ENCODE assay signal across 24 cellular contexts in the genomic region with DNA sequence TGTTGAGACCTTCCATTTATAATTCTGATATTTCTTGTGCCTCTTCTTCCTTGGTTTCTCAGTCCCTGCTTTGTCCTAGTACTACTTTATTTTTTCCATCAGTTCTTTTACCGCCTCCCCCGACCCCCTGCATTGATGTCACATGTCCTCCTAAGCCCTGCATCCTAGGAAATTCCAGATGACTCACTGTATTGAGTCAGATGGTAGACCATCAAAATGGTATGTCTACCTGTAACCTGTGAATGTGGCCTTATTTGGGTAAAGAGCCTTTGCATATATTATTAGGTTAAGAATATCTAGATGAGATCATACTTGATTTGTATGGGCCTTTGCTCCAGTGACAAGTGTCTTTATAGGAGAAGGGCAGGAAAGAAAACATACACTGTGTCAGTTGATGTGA.
DNase-seq lines count a peak whose midpoint lies in the region; ATAC-seq, FAIRE-seq and TF ChIP-seq lines count a peak whose summit lies in the region.
"Had no signal": no experiment of that assay in that cellular context is flagged by ENCODE, and none has a peak within 500 bp of the region (broad histone marks: within the 10 kb centered on the region; RNA-seq: fewer than 3 reads in every experiment).

No MANE protein-coding gene starts in this region.

- no peak overlapping the region for H3K4ac ChIP-seq in mesendoderm (ENCODE audit: low read depth, low read length)

- TF ChIP-seq CTCF in bronchial epithelial cell (IDR thresholded peaks at IDR 0.05; ENCODE audit: insufficient read depth, low read length, severe bottlenecking): no peak

- H3K23ac ChIP-seq in mesendoderm (ENCODE audit: low read length): no peak overlapping the region

- no peak overlapping the region for H3K9ac ChIP-seq in mesendoderm (ENCODE audit: low read length)
- H3K9ac ChIP-seq: BLaER1 had no signal

- no peak overlapping the region for H3K4me3 ChIP-seq in bronchial epithelial cell (ENCODE audit: low read depth, low read length)
- no peak overlapping the region for H3K4me3 ChIP-seq in mesendoderm (ENCODE audit: low read length)
- H3K4me3 ChIP-seq: BLaER1, GM12878, K562, SK-N-MC had no signal

- no peak overlapping the region for H2AK5ac ChIP-seq in mesendoderm (ENCODE audit: low read length)

- ATAC-seq in GM18502 (IDR thresholded peaks at IDR 0.05; ENCODE audit: poor library complexity, unreplicated experiment): no peak
- ATAC-seq: GM12878, K562 had no signal

- no CpG with 5 or more reads among the region's 2 CpGs for WGBS in mesendoderm (ENCODE audit: extremely low coverage, insufficient coverage, low lambda C conversion rate)

- H3K56ac ChIP-seq in mesendoderm (ENCODE audit: low read length): no peak overlapping the region

- H2BK120ac ChIP-seq in mesendoderm (ENCODE audit: low read depth, low read length): no peak overlapping the region

- FAIRE-seq in bronchial epithelial cell (lab: Jason Lieb, UNC): no peak
- FAIRE-seq: A204.1, D721Med, GM12878, HTR-8/SVneo, K562 had no signal

- H4K5ac ChIP-seq in mesendoderm (ENCODE audit: low read length): no peak overlapping the region

- H3K79me1 ChIP-seq in mesendoderm (ENCODE audit: low read length): no peaks in the 10 kb centered on the region

- H2BK15ac ChIP-seq in mesendoderm (replicated peaks; ENCODE audit: low read depth): no peak overlapping the region

- DNase-seq in DMS53 (lab: John Stamatoyannopoulos, UW) (peak; percentile 67), NCI-H69 (lab: John Stamatoyannopoulos, UW) (peak; percentile 34), bronchial epithelial cell (ENCODE audit: low read depth) (peak; percentile 18), mesendoderm (peak; percentile 23), HCEC 1CT (no peak), cerebellar cortex (ENCODE audit: low spot score) (no peak)
- DNase-seq: CD4-positive, alpha-beta T cell; GDM1; GOT3; Kasumi-1; MV-4-11; NCI-H1105; NCI-H2029; NCI-H446 treated with DMSO at 0.1 percent for 48 hours; NCI-H526; SIG-M5 had no signal

- H3K79me2 ChIP-seq in mesendoderm (ENCODE audit: control insufficient read depth, insufficient read depth, low read length): no peaks in the 10 kb centered on the region

- H3K27ac ChIP-seq in mesendoderm (ENCODE audit: low read depth, low read length): no peak overlapping the region
- H3K27ac ChIP-seq: BLaER1, SK-N-MC had no signal

- no peak overlapping the region for H3K18ac ChIP-seq in mesendoderm (ENCODE audit: low read length)

- H4K8ac ChIP-seq in mesendoderm (ENCODE audit: low read depth, low read length): no peak overlapping the region

- H3K36me3 ChIP-seq in bronchial epithelial cell (ENCODE audit: control insufficient read depth, insufficient read depth, low read length) (no peaks in the 10 kb centered on the region), mesendoderm (ENCODE audit: control insufficient read depth, insufficient read depth, low read length) (no peaks in the 10 kb centered on the region)
- H3K36me3 ChIP-seq: BLaER1 had no signal

- H3K4me2 ChIP-seq in mesendoderm (ENCODE audit: low read length): no peak overlapping the region
- H3K4me2 ChIP-seq: BLaER1 had no signal

- H3K27me3 ChIP-seq in bronchial epithelial cell (ENCODE audit: control insufficient read depth, insufficient read depth, low read length) (no peaks in the 10 kb centered on the region), mesendoderm (ENCODE audit: insufficient read depth, low read length, poor library complexity) (no peaks in the 10 kb centered on the region)
- H3K27me3 ChIP-seq: BLaER1 had no signal

- H3K4me1 ChIP-seq in mesendoderm (ENCODE audit: control insufficient read depth, low read depth, low read length): no peaks in the 10 kb centered on the region
- H3K4me1 ChIP-seq: BLaER1 had no signal

- H2BK5ac ChIP-seq in mesendoderm (ENCODE audit: low read length): no peak overlapping the region

Comparison
In these comparisons a context has a peak if more than half of its experiments do, and no peak if none do; other contexts are left out.
1. DNase-seq: peak in DMS53 (single experiment), NCI-H69 (single experiment), bronchial epithelial cell (single experiment) and mesendoderm (single experiment); none in HCEC 1CT (single experiment) and cerebellar cortex (single experiment).